In genomic region chr5:135441919-135442318, GRCh38 we compare ENCODE assay signal across 21 cellular contexts. TPM values are rescaled to one million over a fixed set of nuclear protein-coding genes. Genes with fewer than 3 reads are reported as not detected.
"Had no signal": no experiment of that assay in that cellular context is flagged by ENCODE, and none has a peak within 500 bp of the region (broad histone marks: within the 10 kb centered on the region; RNA-seq: fewer than 3 reads in every experiment).

No MANE protein-coding gene starts in this region.

- ATAC-seq: body of pancreas; heart left ventricle; left colon; natural killer cell treated with Interleukin-12 subunit alpha and Interleukin-12 subunit beta and Interleukin-15 and Interleukin-18, amount 100 ng/mL, for 72 hours; right lobe of liver; SK-N-SH treated with all-trans-retinoic acid at 6 μM for 48 hours had no signal

- DNase-seq: activated CD4-positive, alpha-beta T cell treated with anti-CD3 and anti-CD28 coated beads, Interleukin-2, amount 50 U/mL, for 48 hours; activated gamma-delta T cell; activated naive CD8-positive, alpha-beta T cell treated with anti-CD3 and anti-CD28 coated beads for 36 hours; amygdala; body of pancreas; central memory CD4-positive, alpha-beta T cell; effector CD8-positive, alpha-beta T cell; foreskin melanocyte; left colon; uterus had no signal

- H3K4me1 ChIP-seq: colonic mucosa, prostate gland, right lobe of liver, uterus had no signal

- H3K36me3 ChIP-seq: colonic mucosa, heart left ventricle, prostate gland, right lobe of liver, uterus had no signal

- H3K4me1 Mint-ChIP-seq: activated naive CD8-positive, alpha-beta T cell treated with anti-CD3 and anti-CD28 coated beads for 36 hours had no signal

- H3K9me3 Mint-ChIP-seq: activated naive CD8-positive, alpha-beta T cell treated with anti-CD3 and anti-CD28 coated beads for 36 hours; memory B cell; natural killer cell treated with Interleukin-12 subunit alpha and Interleukin-12 subunit beta and Interleukin-15 and Interleukin-18, amount 100 ng/mL, for 72 hours had no signal

- H3K9me3 ChIP-seq: body of pancreas, colonic mucosa, heart left ventricle, prostate gland, right lobe of liver, uterus had no signal

- H3K36me3 Mint-ChIP-seq: activated naive CD8-positive, alpha-beta T cell treated with anti-CD3 and anti-CD28 coated beads for 36 hours; memory B cell; natural killer cell treated with Interleukin-12 subunit alpha and Interleukin-12 subunit beta and Interleukin-15 and Interleukin-18, amount 100 ng/mL, for 72 hours had no signal

- H3K27ac ChIP-seq: body of pancreas, colonic mucosa, prostate gland, right lobe of liver, uterus, VCaP had no signal

- H3K4me3 Mint-ChIP-seq: activated naive CD8-positive, alpha-beta T cell treated with anti-CD3 and anti-CD28 coated beads for 36 hours; memory B cell; natural killer cell treated with Interleukin-12 subunit alpha and Interleukin-12 subunit beta and Interleukin-15 and Interleukin-18, amount 100 ng/mL, for 72 hours had no signal

- H3K27ac Mint-ChIP-seq: activated naive CD8-positive, alpha-beta T cell treated with anti-CD3 and anti-CD28 coated beads for 36 hours; memory B cell; natural killer cell treated with Interleukin-12 subunit alpha and Interleukin-12 subunit beta and Interleukin-15 and Interleukin-18, amount 100 ng/mL, for 72 hours had no signal

- H3K27me3 ChIP-seq: body of pancreas, colonic mucosa, heart left ventricle, right lobe of liver, uterus had no signal

- H3K4me3 ChIP-seq: body of pancreas, colonic mucosa, heart left ventricle, prostate gland, right lobe of liver, uterus had no signal

RNA-seq across cellular contexts. Expression of gene DCANP1, which starts 5.2 kb away (rescaled TPM):
- total RNA-seq: activated naive CD8-positive, alpha-beta T cell treated with anti-CD3 and anti-CD28 coated beads for 36 hours; colonic mucosa; fibroblast of lung; natural killer cell treated with Interleukin-12 subunit alpha and Interleukin-12 subunit beta and Interleukin-15 and Interleukin-18, amount 100 ng/mL, for 72 hours; prostate gland; right lobe of liver; T-helper 1 cell treated with Interleukin-12 subunit alpha and Interleukin-12 subunit beta and Interleukin-4 antibody, amounts not matched to agents 30 ng/mL and 1 ng/mL, for 36 hours; uterus had no signal

RNA-seq across cellular contexts. Expression of gene TIFAB, which starts 10.2 kb away (rescaled TPM):
- total RNA-seq: activated naive CD8-positive, alpha-beta T cell treated with anti-CD3 and anti-CD28 coated beads for 36 hours; body of pancreas; fibroblast of lung; natural killer cell treated with Interleukin-12 subunit alpha and Interleukin-12 subunit beta and Interleukin-15 and Interleukin-18, amount 100 ng/mL, for 72 hours; omental fat pad; prostate gland; T-helper 1 cell treated with Interleukin-12 subunit alpha and Interleukin-12 subunit beta and Interleukin-4 antibody, amounts not matched to agents 30 ng/mL and 1 ng/mL, for 36 hours had no signal
